In the genomic region with DNA sequence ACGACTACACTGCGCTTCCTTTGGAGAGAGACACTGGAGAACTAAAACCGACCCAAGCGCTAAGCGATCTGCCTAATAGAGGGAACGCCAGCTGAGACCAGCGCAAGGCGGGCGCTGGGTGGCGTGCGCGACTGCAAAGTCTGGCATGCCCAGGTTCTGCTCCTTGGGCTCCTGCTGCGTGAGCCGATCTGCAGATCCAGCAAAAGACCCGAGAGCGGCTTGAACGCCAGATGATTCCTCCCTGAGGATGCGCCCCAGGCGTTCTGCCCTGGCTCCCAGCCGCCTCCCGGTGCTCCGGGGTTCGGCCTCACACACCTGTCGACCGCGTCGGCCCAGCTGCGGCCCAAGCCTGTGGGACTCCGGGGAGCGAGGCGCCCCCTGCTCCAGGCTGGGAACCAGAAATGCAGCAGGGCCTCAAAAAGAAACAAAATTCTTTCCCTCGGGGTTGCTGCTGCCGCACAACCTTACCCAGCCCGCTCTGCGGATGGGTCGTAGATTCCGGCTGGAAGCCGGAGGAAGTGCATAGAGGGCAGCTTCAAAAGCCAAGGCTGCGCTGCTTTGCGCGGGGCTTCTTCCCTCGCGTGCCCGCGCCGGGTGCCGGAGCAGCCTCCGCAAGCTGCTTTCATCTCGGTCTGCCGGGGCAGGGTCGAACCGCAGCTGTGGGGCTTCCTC, we compare ENCODE assay signal across 8 cellular contexts.
DNase-seq lines count a peak whose midpoint lies in the region; ATAC-seq and TF ChIP-seq lines count a peak whose summit lies in the region.

No MANE protein-coding gene starts in this region.

- H3K27me3 ChIP-seq in duodenal mucosa (ENCODE audit: control insufficient read depth in 1 of 2, insufficient read depth in 2 of 2, low read length in 2 of 2), result peaks cover 51 to 65% of the 10 kb centered on the region in 2 donors

- no peak overlapping the region for H3K27ac ChIP-seq in duodenal mucosa (ENCODE audit: low read depth, low read length)

- TF ChIP-seq CTCF in AG09319 (IDR thresholded peaks at IDR 0.05; ENCODE audit: low read depth, low read length), result peak; percentile 53

- peak overlapping the region in 1 of 2 donors; percentile 13 for H3K9ac ChIP-seq in duodenal mucosa (ENCODE audit: low read depth in 1 of 2, low read length in 2 of 2)

- peak overlapping the region; percentile 59 to 64 for H3K4me3 ChIP-seq in duodenal mucosa (ENCODE audit: low read depth in 1 of 2, low read length in 2 of 2)

- peaks cover 4 to 13% of the 10 kb centered on the region in 2 donors for H3K4me1 ChIP-seq in duodenal mucosa (ENCODE audit: control insufficient read depth in 1 of 2, insufficient read depth in 2 of 2, low read length in 2 of 2)

- peak; percentile 94 for ATAC-seq in GM18870 (IDR thresholded peaks at IDR 0.05; ENCODE audit: unreplicated experiment)
- ATAC-seq in HG03097 (IDR thresholded peaks at IDR 0.05; ENCODE audit: low FRiP score, unreplicated experiment), result peak; percentile 97

- no peaks in the 10 kb centered on the region for H3K36me3 ChIP-seq in duodenal mucosa (ENCODE audit: control insufficient read depth in 1 of 2, insufficient read depth in 2 of 2, low read length in 2 of 2)

- H3K9me3 ChIP-seq in duodenal mucosa (ENCODE audit: control insufficient read depth in 1 of 2, low read length in 2 of 2), result no peaks in the 10 kb centered on the region

- DNase-seq in AG09319 (ENCODE audit: extremely low read depth, low read depth), result peak; percentile 24
- DNase-seq in NCI-H2227 treated with DMSO at 0.1 percent for 48 hours (lab: John Stamatoyannopoulos, UW), result peak; percentile 48
- peak; percentile 79 for DNase-seq in activated CD4-positive, alpha-beta T cell treated with anti-CD3 and anti-CD28 coated beads for 48 hours
- DNase-seq in medulla oblongata (ENCODE audit: extremely low spot score), result peak; percentile 80
- DNase-seq in stimulated activated CD8-positive, alpha-beta memory T cell treated with anti-CD3 and anti-CD28 coated beads, Interleukin-12 subunit alpha, Interleukin-12 subunit beta, amount 100 ng/mL, for 1 hour (ENCODE audit: low read depth), result peak; percentile 41

Comparison
In these comparisons a context has a peak if more than half of its experiments do, and no peak if none do; other contexts are left out.
1. DNase-seq: peak in every context shown above with its lines; median percentile 80 in medulla oblongata; 79 in activated CD4-positive, alpha-beta T cell treated with anti-CD3 and anti-CD28 coated beads for 48 hours; 48 in NCI-H2227 treated with DMSO at 0.1 percent for 48 hours; 41 in stimulated activated CD8-positive, alpha-beta memory T cell treated with anti-CD3 and anti-CD28 coated beads, Interleukin-12 subunit alpha, Interleukin-12 subunit beta, amount 100 ng/mL, for 1 hour; 24 in AG09319.